Comparison of ENCODE assay signal across 27 cellular contexts in genomic region chr10:28694530-28694929, GRCh38.
"Had no signal": no experiment of that assay in that cellular context is flagged by ENCODE, and none has a peak within 500 bp of the region (broad histone marks: within the 10 kb centered on the region; RNA-seq: fewer than 3 reads in every experiment).

No MANE protein-coding gene starts in this region.

- H3K9me3 Mint-ChIP-seq: stimulated activated effector memory CD8-positive, alpha-beta T cell treated with anti-CD3 and anti-CD28 coated beads, Interleukin-12 subunit alpha, Interleukin-12 subunit beta, amount 100 ng/mL, for 72 hours; stimulated activated naive B cell treated with anti-CD40 and anti-IgM and Interleukin-4, amounts not matched to agents 10 μg/mL and 1 μg/mL and 100 μg/mL, for 72 hours; stimulated activated naive CD8-positive, alpha-beta T cell treated with anti-CD3 and anti-CD28 coated beads, Interleukin-15, Interleukin-2, amounts not matched to agents 100 ng/mL and 50 ng/mL, for 24 hours; type B pancreatic cell had no signal

- H3K27ac Mint-ChIP-seq: stimulated activated effector memory CD8-positive, alpha-beta T cell treated with anti-CD3 and anti-CD28 coated beads, Interleukin-12 subunit alpha, Interleukin-12 subunit beta, amount 100 ng/mL, for 72 hours; stimulated activated memory B cell treated with anti-CD40 and anti-IgM and Interleukin-4, amounts not matched to agents 10 μg/mL and 1 μg/mL and 100 μg/mL, for 72 hours; stimulated activated naive B cell treated with anti-CD40 and anti-IgM and Interleukin-4, amounts not matched to agents 10 μg/mL and 1 μg/mL and 100 μg/mL, for 72 hours; stimulated activated naive CD8-positive, alpha-beta T cell treated with anti-CD3 and anti-CD28 coated beads, Interleukin-15, Interleukin-2, amounts not matched to agents 100 ng/mL and 50 ng/mL, for 24 hours; type B pancreatic cell had no signal

- H3K4me3 ChIP-seq: stomach, suprapubic skin, testis, thoracic aorta, thyroid gland, tibial artery, tibial nerve, transverse colon, upper lobe of left lung, upper lobe of right lung, uterus, vagina had no signal

- ATAC-seq: stimulated activated effector memory CD8-positive, alpha-beta T cell treated with anti-CD3 and anti-CD28 coated beads, Interleukin-12 subunit alpha, Interleukin-12 subunit beta, amount 100 ng/mL, for 72 hours; stimulated activated memory B cell treated with anti-CD40 and anti-IgM and Interleukin-4, amounts not matched to agents 10 μg/mL and 1 μg/mL and 100 μg/mL, for 72 hours; stimulated activated naive B cell treated with anti-CD40 and anti-IgM and Interleukin-4, amounts not matched to agents 10 μg/mL and 1 μg/mL and 100 μg/mL, for 72 hours; upper lobe of right lung had no signal

- H3K36me3 Mint-ChIP-seq: stimulated activated effector memory CD8-positive, alpha-beta T cell treated with anti-CD3 and anti-CD28 coated beads, Interleukin-12 subunit alpha, Interleukin-12 subunit beta, amount 100 ng/mL, for 72 hours; stimulated activated memory B cell treated with anti-CD40 and anti-IgM and Interleukin-4, amounts not matched to agents 10 μg/mL and 1 μg/mL and 100 μg/mL, for 72 hours; stimulated activated naive B cell treated with anti-CD40 and anti-IgM and Interleukin-4, amounts not matched to agents 10 μg/mL and 1 μg/mL and 100 μg/mL, for 72 hours; type B pancreatic cell had no signal

- H3K27ac ChIP-seq: stomach, suprapubic skin, testis, thoracic aorta, thyroid gland, tibial artery, tibial nerve, transverse colon, upper lobe of left lung, upper lobe of right lung, uterus, vagina had no signal

- H3K4me3 Mint-ChIP-seq: stimulated activated effector memory CD8-positive, alpha-beta T cell treated with anti-CD3 and anti-CD28 coated beads, Interleukin-12 subunit alpha, Interleukin-12 subunit beta, amount 100 ng/mL, for 72 hours; stimulated activated memory B cell treated with anti-CD40 and anti-IgM and Interleukin-4, amounts not matched to agents 10 μg/mL and 1 μg/mL and 100 μg/mL, for 72 hours; stimulated activated naive B cell treated with anti-CD40 and anti-IgM and Interleukin-4, amounts not matched to agents 10 μg/mL and 1 μg/mL and 100 μg/mL, for 72 hours; stimulated activated naive CD8-positive, alpha-beta T cell treated with anti-CD3 and anti-CD28 coated beads, Interleukin-15, Interleukin-2, amounts not matched to agents 100 ng/mL and 50 ng/mL, for 24 hours; type B pancreatic cell had no signal

- H3K4me1 Mint-ChIP-seq: stimulated activated effector memory CD8-positive, alpha-beta T cell treated with anti-CD3 and anti-CD28 coated beads, Interleukin-12 subunit alpha, Interleukin-12 subunit beta, amount 100 ng/mL, for 72 hours; stimulated activated memory B cell treated with anti-CD40 and anti-IgM and Interleukin-4, amounts not matched to agents 10 μg/mL and 1 μg/mL and 100 μg/mL, for 72 hours; stimulated activated naive B cell treated with anti-CD40 and anti-IgM and Interleukin-4, amounts not matched to agents 10 μg/mL and 1 μg/mL and 100 μg/mL, for 72 hours had no signal

- DNase-seq: stimulated activated CD4-positive, alpha-beta T cell treated with anti-CD3 and anti-CD28 coated beads, Interleukin-2, amount 100 ng/mL, for 24 hours; stimulated activated CD4-positive, alpha-beta T cell treated with anti-CD3 and anti-CD28 coated beads, Interleukin-2, amount 100 ng/mL, for 48 hours; stimulated activated CD4-positive, alpha-beta T cell treated with anti-CD3 and anti-CD28 coated beads, Interleukin-4, amount 100 ng/mL, for 1 hour; stimulated activated CD4-positive, alpha-beta T cell treated with anti-CD3 and anti-CD28 coated beads, Interleukin-4, amount 100 ng/mL, for 24 hours; stimulated activated CD4-positive, alpha-beta T cell treated with anti-CD3 and anti-CD28 coated beads, Interleukin-4, amount 100 ng/mL, for 4 hours; stimulated activated CD8-positive, alpha-beta memory T cell treated with anti-CD3 and anti-CD28 coated beads, Interleukin-4, amount 100 ng/mL, for 48 hours; stimulated activated naive B cell treated with anti-CD40 and anti-IgM and Interleukin-4, amounts not matched to agents 10 μg/mL and 1 μg/mL and 100 μg/mL, for 72 hours; stimulated activated naive CD4-positive, alpha-beta T cell; stimulated activated naive CD4-positive, alpha-beta T cell treated with Interleukin-2 at 50 U/mL for 16 hours; stomach; substantia nigra; testis; thyroid gland; tibial artery; transverse colon; trophoblast cell; upper lobe of left lung; upper lobe of right lung; uterus had no signal

- H3K4me1 ChIP-seq: stomach, suprapubic skin, testis, thyroid gland, tibial artery, tibial nerve, transverse colon, upper lobe of left lung, upper lobe of right lung, uterus, vagina had no signal

- H3K36me3 ChIP-seq: stomach, suprapubic skin, thoracic aorta, thyroid gland, tibial artery, tibial nerve, transverse colon, upper lobe of left lung, upper lobe of right lung, uterus, vagina had no signal

- H3K9me3 ChIP-seq: stomach, suprapubic skin, testis, thoracic aorta, thyroid gland, tibial artery, tibial nerve, transverse colon, upper lobe of left lung, upper lobe of right lung, uterus, vagina had no signal

- H3K27me3 ChIP-seq: testis, thyroid gland, tibial artery, transverse colon, upper lobe of left lung, upper lobe of right lung, uterus, vagina had no signal
